In genomic region chr1:113394043-113394862, GRCh38 we compare ENCODE assay signal across 21 cellular contexts. TPM values are rescaled to one million over a fixed set of nuclear protein-coding genes. Genes with fewer than 3 reads are reported as not detected.
DNase-seq lines count a peak whose midpoint lies in the region; ATAC-seq, FAIRE-seq and TF ChIP-seq lines count a peak whose summit lies in the region.
"Had no signal": no experiment of that assay in that cellular context is flagged by ENCODE, and none has a peak within 500 bp of the region (broad histone marks: within the 10 kb centered on the region; RNA-seq: fewer than 3 reads in every experiment).

No MANE protein-coding gene starts in this region.

- no peak overlapping the region for H3K4me2 ChIP-seq in GM23248 (ENCODE audit: unreplicated experiment)

- TF ChIP-seq POLR2A in testis (IDR thresholded peaks at IDR 0.05) = no peak

- no peak for TF ChIP-seq CTCF in kidney (IDR thresholded peaks at IDR 0.05; ENCODE audit: borderline replicate concordance, extremely low read depth, insufficient read depth)
- TF ChIP-seq CTCF in testis (IDR thresholded peaks at IDR 0.05) = no peak

- no peak overlapping the region for H3K9ac ChIP-seq in GM23248
- H3K9ac ChIP-seq in kidney (ENCODE audit: low read length in 2 of 2) = no peak overlapping the region
- no peak overlapping the region for H3K9ac ChIP-seq in rectal smooth muscle tissue (ENCODE audit: low read length)

- H3K27me3 ChIP-seq in GM23248 (replicated peaks; ENCODE audit: insufficient read depth) (no peaks in the 10 kb centered on the region), rectal smooth muscle tissue (ENCODE audit: control insufficient read depth, insufficient read depth, low read length) (no peaks in the 10 kb centered on the region), testis (no peaks in the 10 kb centered on the region)
- H3K27me3 ChIP-seq: cardiac muscle cell had no signal

- no peaks in the 10 kb centered on the region for H3K9me2 ChIP-seq in GM23248 (ENCODE audit: insufficient read depth)

- H3K4me1 ChIP-seq in GM23248 (ENCODE audit: insufficient read depth) = peaks cover 41% of the 10 kb centered on the region
- H3K4me1 ChIP-seq in kidney (ENCODE audit: control insufficient read depth in 1 of 2, insufficient read depth in 1 of 2, low read depth in 1 of 2, low read length in 2 of 2) = peaks cover 2 to 3% of the 10 kb centered on the region in 2 donors
- peaks cover 2% of the 10 kb centered on the region for H3K4me1 ChIP-seq in rectal smooth muscle tissue (ENCODE audit: control insufficient read depth, insufficient read depth, low read length)
- no peaks in the 10 kb centered on the region for H3K4me1 ChIP-seq in testis

- H3K4me3 ChIP-seq in GM23248 = no peak overlapping the region
- H3K4me3 ChIP-seq in kidney (ENCODE audit: low read length in 2 of 2) = peak overlapping the region; percentile 2 to 30
- peak overlapping the region; percentile 37 for H3K4me3 ChIP-seq in rectal smooth muscle tissue (ENCODE audit: low read length)
- H3K4me3 ChIP-seq in testis = no peak overlapping the region
- H3K4me3 ChIP-seq: cardiac muscle cell had no signal

- WGBS in GM23248 (ENCODE audit: low coverage in 1 of 2, low lambda C conversion rate in 2 of 2, missing lambda C conversion rate in 2 of 2), 2 experiments = 74 to 80% methylated on average over 4 of the region's 4 CpGs
- WGBS in testis, 2 donors = 63 to 78% methylated on average over 4 of the region's 4 CpGs

- H4K20me1 ChIP-seq in GM23248 (ENCODE audit: insufficient read depth) = no peaks in the 10 kb centered on the region

- H3K9me3 ChIP-seq in GM23248 (ENCODE audit: low read depth) (no peaks in the 10 kb centered on the region), kidney (ENCODE audit: control insufficient read depth in 1 of 2, low read length in 2 of 2) (no peaks in the 10 kb centered on the region), testis (no peaks in the 10 kb centered on the region)

- peaks cover 18% of the 10 kb centered on the region for H3F3A ChIP-seq in GM23248 (ENCODE audit: insufficient read depth)

- no peaks in the 10 kb centered on the region for H3K36me3 ChIP-seq in GM23248 (ENCODE audit: low read depth)
- H3K36me3 ChIP-seq in kidney (ENCODE audit: control insufficient read depth in 1 of 2, insufficient read depth in 2 of 2, low read length in 2 of 2) = no peaks in the 10 kb centered on the region
- H3K36me3 ChIP-seq in rectal smooth muscle tissue (ENCODE audit: control insufficient read depth, insufficient read depth, low read length) = no peaks in the 10 kb centered on the region
- H3K36me3 ChIP-seq in testis (ENCODE audit: low read depth, missing control alignments) = no peaks in the 10 kb centered on the region
- H3K36me3 ChIP-seq: cardiac muscle cell had no signal

- no peak for FAIRE-seq in kidney (lab: Jason Lieb, UNC)

- DNase-seq in GM23248 (no peak), NCI-H69 (lab: John Stamatoyannopoulos, UW) (peak; percentile 4), kidney (no peak), posterior vena cava (ENCODE audit: low spot score) (no peak), testis (no peak)
- DNase-seq: activated CD8-positive, alpha-beta T cell treated with anti-CD3 and anti-CD28 coated beads for 36 hours; activated naive CD4-positive, alpha-beta T cell; activated T-cell treated with anti-CD3 and anti-CD28 coated beads, Interleukin-2, amount 50 U/mL, for 1 hour; amniotic stem cell; CD8-positive, alpha-beta memory T cell; H7; immature natural killer cell; left ventricle myocardium superior; NCI-H1436 treated with DMSO at 0.1 percent for 48 hours; NCI-H2171 treated with DMSO at 0.1 percent for 48 hours; NCI-H82 had no signal

- H3K27ac ChIP-seq in GM23248 (no peak overlapping the region), kidney (ENCODE audit: low read depth in 2 of 2, low read length in 2 of 2) (no peak overlapping the region), rectal smooth muscle tissue (ENCODE audit: low read depth, low read length) (no peak overlapping the region), testis (no peak overlapping the region)
- H3K27ac ChIP-seq: cardiac muscle cell had no signal

- H2AFZ ChIP-seq in GM23248 = peak overlapping the region; percentile 83

- ATAC-seq in GM18511 (IDR thresholded peaks at IDR 0.05; ENCODE audit: unreplicated experiment) = no peak
- ATAC-seq: activated CD8-positive, alpha-beta T cell treated with anti-CD3 and anti-CD28 coated beads for 36 hours; left ventricle myocardium superior; sciatic nerve; stimulated activated effector memory CD8-positive, alpha-beta T cell treated with anti-CD3 and anti-CD28 coated beads, Interleukin-12 subunit alpha, Interleukin-12 subunit beta, amount 100 ng/mL, for 72 hours had no signal

- peaks cover 80% of the 10 kb centered on the region for H3K79me2 ChIP-seq in GM23248 (ENCODE audit: insufficient read depth)

- in situ Hi-C loops in GM23248 (cut with MboI) = no loop called here

- intact Hi-C loops in kidney (cut with DNase I) = no loop called here
- intact Hi-C loops in posterior vena cava (cut with DNase I) = no loop called here
- intact Hi-C loops in testis (cut with DNase I; ENCODE audit: low total_unique reads) = no loop called here

RNA-seq across cellular contexts. Expression of gene MAGI3, which starts 3.9 kb away (rescaled TPM):
- total RNA-seq in GM23248 (2014; rRNA removed; shearing (Covaris generic)) = 6.4 and 7.2 TPM in 2 replicates
- 1.9 and 2.1 TPM in 2 replicates for polyA plus RNA-seq in GM23248 (2016; fragmentation: Nextera tagmentation; extraction: Ambion mirVana)
- total RNA-seq in kidney = 25.9 TPM
- polyA plus RNA-seq in kidney (ENCODE audit: insufficient read depth, low read depth, low replicate concordance) = 5.6 TPM
- 10 to 100 TPM; 12.2 to 13.0 TPM for total RNA-seq in posterior vena cava
- 10 to 100 TPM; 15.8 to 18.8 TPM for total RNA-seq in testis
- polyA plus RNA-seq in testis (ENCODE audit: insufficient read depth, low read depth, low replicate concordance) = 18.9 TPM

Comparison
In these comparisons a context has a peak if more than half of its experiments do, and no peak if none do; other contexts are left out.
1. H3K4me3 ChIP-seq: peak in kidney (2 of 2) and rectal smooth muscle tissue (single experiment); none in GM23248 (single experiment) and testis (0 of 2).